Comparison of ENCODE assay signal across 8 cellular contexts in genomic region chr1:1510912-1511532, GRCh38. TPM values are rescaled to one million over a fixed set of nuclear protein-coding genes. Genes with fewer than 3 reads are reported as not detected.
DNase-seq lines count a peak whose midpoint lies in the region; ATAC-seq and TF ChIP-seq lines count a peak whose summit lies in the region.

No MANE protein-coding gene starts in this region.

- H3K27me3 ChIP-seq in BLaER1 treated with 17β-estradiol and CSF1 and Interleukin-3, amounts not matched to agents 10 nM and 100 nM, result no peaks in the 10 kb centered on the region

- H4K20me1 ChIP-seq in BLaER1 treated with 17β-estradiol and CSF1 and Interleukin-3, amounts not matched to agents 10 nM and 100 nM, result peaks cover 0 to 29% (median 17%) of the 10 kb centered on the region in 11 experiments; a peak in 17 of 22 replicates

- peak overlapping the region; percentile 72 to 98 (median 91) for H3K4me2 ChIP-seq in BLaER1 treated with 17β-estradiol and CSF1 and Interleukin-3, amounts not matched to agents 10 nM and 100 nM

- H3K4me1 ChIP-seq in BLaER1 treated with 17β-estradiol and CSF1 and Interleukin-3, amounts not matched to agents 10 nM and 100 nM, result peaks cover 38 to 59% (median 50%) of the 10 kb centered on the region in 10 experiments

- H3K4me1 Mint-ChIP-seq in effector memory CD8-positive, alpha-beta T cell (ENCODE audit: low read depth in 2 of 2), result peaks cover 10 to 14% of the 10 kb centered on the region in 2 donors
- H3K4me1 Mint-ChIP-seq in naive B cell, result peaks cover 12 to 21% (median 12%) of the 10 kb centered on the region in 3 donors

- H3K36me3 ChIP-seq in BLaER1 treated with 17β-estradiol and CSF1 and Interleukin-3, amounts not matched to agents 10 nM and 100 nM, result peaks cover 0 to 13% (median 11%) of the 10 kb centered on the region in 11 experiments; a peak in 18 of 22 replicates

- no peak for ATAC-seq in effector memory CD8-positive, alpha-beta T cell (replicated peaks)
- no peak for ATAC-seq in naive B cell (ENCODE audit: low read depth in 2 of 2)

- H3K36me3 Mint-ChIP-seq in effector memory CD8-positive, alpha-beta T cell (ENCODE audit: insufficient read depth), result peaks cover 10% of the 10 kb centered on the region
- no peaks in the 10 kb centered on the region for H3K36me3 Mint-ChIP-seq in naive B cell

- peak overlapping the region; percentile 66 to 89 (median 76) for H3K4me3 ChIP-seq in BLaER1 treated with 17β-estradiol and CSF1 and Interleukin-3, amounts not matched to agents 10 nM and 100 nM

- no peak for DNase-seq in HEK293T (ENCODE audit: extremely low spot score)
- peak; percentile 55 to 71 for DNase-seq in SHP77 (lab: John Stamatoyannopoulos, UW)
- DNase-seq in effector memory CD8-positive, alpha-beta T cell, result no peak
- no peak for DNase-seq in naive B cell
- no peak for DNase-seq in UCSD-AML1 (lab: John Stamatoyannopoulos, UW; ENCODE audit: unreplicated experiment)
- DNase-seq in COLO829 (ENCODE audit: low spot score), result no peak
- DNase-seq in HCEC 1CT, result no peak

- POLR2A ChIA-PET in HEK293T (lab: Yijun Ruan, JAX), result interaction anchor here (0.6 to 0.9 kb wide), 3 partner anchors 10 to 114 kb away, joined by 3 to 6 read pairs (median 3); partner anchors contain the start of gene MIB2

- CTCF ChIA-PET in HEK293T (lab: Yijun Ruan, JAX), result no interaction called here

- peak overlapping the region; percentile 86 to 93 (median 91) for H3K9ac ChIP-seq in BLaER1 treated with 17β-estradiol and CSF1 and Interleukin-3, amounts not matched to agents 10 nM and 100 nM

- H3K27me3 Mint-ChIP-seq in effector memory CD8-positive, alpha-beta T cell, result no peaks in the 10 kb centered on the region
- no peaks in the 10 kb centered on the region for H3K27me3 Mint-ChIP-seq in naive B cell

- peak overlapping the region; percentile 90 to 91 for H3K4me3 Mint-ChIP-seq in effector memory CD8-positive, alpha-beta T cell
- H3K4me3 Mint-ChIP-seq in naive B cell, result peak overlapping the region; percentile 85 to 93 (median 88)

- H3K27ac ChIP-seq in BLaER1 treated with 17β-estradiol and CSF1 and Interleukin-3, amounts not matched to agents 10 nM and 100 nM, result peak overlapping the region; percentile 77 to 93 (median 90)

- no peaks in the 10 kb centered on the region for H3K9me3 Mint-ChIP-seq in effector memory CD8-positive, alpha-beta T cell
- H3K9me3 Mint-ChIP-seq in naive B cell, result no peaks in the 10 kb centered on the region

- no peaks in the 10 kb centered on the region for H3K9me3 ChIP-seq in BLaER1 treated with 17β-estradiol and CSF1 and Interleukin-3, amounts not matched to agents 10 nM and 100 nM (replicated peaks in 1 of 11)

- peak overlapping the region; percentile 92 to 94 for H3K27ac Mint-ChIP-seq in effector memory CD8-positive, alpha-beta T cell
- peak overlapping the region; percentile 85 to 95 (median 92) for H3K27ac Mint-ChIP-seq in naive B cell

TF ChIP-seq in HEK293T, 16 proteins besides CTCF, POLR2A, EP300 and RAD21:
- TF ChIP-seq FOXM1 (IDR thresholded peaks at IDR 0.05; ENCODE audit: borderline replicate concordance) (peak; percentile 89; the same call in 1 of the 2 replicates), ELF4 (IDR thresholded peaks at IDR 0.05) (no peak), ARNT (IDR thresholded peaks at IDR 0.05) (no peak), L3MBTL2 (conservative IDR thresholded peaks at IDR 0.05) (peak; percentile 55; the same call in 1 of the 2 replicates)

RNA-seq across cellular contexts. Expression of gene ATAD3A, which starts 0.9 kb away (rescaled TPM):
- polyA plus RNA-seq in naive B cell (ENCODE audit: low read depth in 6 of 6), result 10 to 100 TPM in 1 of 6 donors, 1 to 10 TPM in 5; 2.1 to 13.0 (median 5.8) TPM

RNA-seq across cellular contexts. Expression of gene TMEM240, which starts 29.4 kb away (rescaled TPM):
- polyA plus RNA-seq in naive B cell (ENCODE audit: low read depth in 6 of 6), result not detected

RNA-seq across cellular contexts. Expression of gene ATAD3B, which starts 39.5 kb away (rescaled TPM):
- 10 to 100 TPM in 1 of 6 donors, 1 to 10 TPM in 3, under 1 TPM in 2; 0.20 to 10.2 (median 2.9) TPM for polyA plus RNA-seq in naive B cell (ENCODE audit: low read depth in 6 of 6)

Comparison
In these comparisons a context has a peak if more than half of its experiments do, and no peak if none do; other contexts are left out.
1. DNase-seq: peak in SHP77 (2 of 2); none in HEK293T (single experiment), effector memory CD8-positive, alpha-beta T cell (0 of 3), naive B cell (single experiment), UCSD-AML1 (single experiment), COLO829 (single experiment) and HCEC 1CT (single experiment).